ENCODE assay signal across 1 cellular context in the genomic region with DNA sequence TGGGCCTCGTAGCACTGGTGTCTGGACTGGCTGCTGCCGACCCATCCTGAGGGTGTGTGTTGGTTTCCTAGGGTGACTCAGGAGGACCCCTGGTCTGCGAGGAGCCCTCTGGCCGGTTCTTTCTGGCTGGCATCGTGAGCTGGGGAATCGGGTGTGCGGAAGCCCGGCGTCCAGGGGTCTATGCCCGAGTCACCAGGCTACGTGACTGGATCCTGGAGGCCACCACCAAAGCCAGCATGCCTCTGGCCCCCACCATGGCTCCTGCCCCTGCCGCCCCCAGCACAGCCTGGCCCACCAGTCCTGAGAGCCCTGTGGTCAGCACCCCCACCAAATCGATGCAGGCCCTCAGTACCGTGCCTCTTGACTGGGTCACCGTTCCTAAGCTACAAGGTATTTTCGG.
TF ChIP-seq lines count a peak whose summit lies in the region.

No MANE protein-coding gene starts in this region.

TF ChIP-seq in SK-N-SH, 30 proteins besides CTCF, POLR2A, EP300 and RAD21 (continued from another document):
- TF ChIP-seq, protein P1, sequence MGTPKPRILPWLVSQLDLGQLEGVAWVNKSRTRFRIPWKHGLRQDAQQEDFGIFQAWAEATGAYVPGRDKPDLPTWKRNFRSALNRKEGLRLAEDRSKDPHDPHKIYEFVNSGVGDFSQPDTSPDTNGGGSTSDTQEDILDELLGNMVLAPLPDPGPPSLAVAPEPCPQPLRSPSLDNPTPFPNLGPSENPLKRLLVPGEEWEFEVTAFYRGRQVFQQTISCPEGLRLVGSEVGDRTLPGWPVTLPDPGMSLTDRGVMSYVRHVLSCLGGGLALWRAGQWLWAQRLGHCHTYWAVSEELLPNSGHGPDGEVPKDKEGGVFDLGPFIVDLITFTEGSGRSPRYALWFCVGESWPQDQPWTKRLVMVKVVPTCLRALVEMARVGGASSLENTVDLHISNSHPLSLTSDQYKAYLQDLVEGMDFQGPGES (IDR thresholded peaks at IDR 0.05; ENCODE audit: low read depth, low read length): no peak
- no peak for TF ChIP-seq NFIC (IDR thresholded peaks at IDR 0.05; ENCODE audit: borderline replicate concordance)
- TF ChIP-seq, protein P2, sequence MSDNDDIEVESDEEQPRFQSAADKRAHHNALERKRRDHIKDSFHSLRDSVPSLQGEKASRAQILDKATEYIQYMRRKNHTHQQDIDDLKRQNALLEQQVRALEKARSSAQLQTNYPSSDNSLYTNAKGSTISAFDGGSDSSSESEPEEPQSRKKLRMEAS (IDR thresholded peaks at IDR 0.05; ENCODE audit: low read depth): no peak
- TF ChIP-seq CHD2 (IDR thresholded peaks at IDR 0.05; ENCODE audit: low read length, partially characterized antibody): no peak
- no peak for TF ChIP-seq EZH2phosphoT487 (IDR thresholded peaks at IDR 0.05; ENCODE audit: borderline replicate concordance, low read depth)
- TF ChIP-seq POLR2AphosphoS5 (IDR thresholded peaks at IDR 0.05; ENCODE audit: low read depth, low read length): no peak
- no peak for TF ChIP-seq YY1 (IDR thresholded peaks at IDR 0.05; ENCODE audit: low read depth)
- TF ChIP-seq, protein P3, sequence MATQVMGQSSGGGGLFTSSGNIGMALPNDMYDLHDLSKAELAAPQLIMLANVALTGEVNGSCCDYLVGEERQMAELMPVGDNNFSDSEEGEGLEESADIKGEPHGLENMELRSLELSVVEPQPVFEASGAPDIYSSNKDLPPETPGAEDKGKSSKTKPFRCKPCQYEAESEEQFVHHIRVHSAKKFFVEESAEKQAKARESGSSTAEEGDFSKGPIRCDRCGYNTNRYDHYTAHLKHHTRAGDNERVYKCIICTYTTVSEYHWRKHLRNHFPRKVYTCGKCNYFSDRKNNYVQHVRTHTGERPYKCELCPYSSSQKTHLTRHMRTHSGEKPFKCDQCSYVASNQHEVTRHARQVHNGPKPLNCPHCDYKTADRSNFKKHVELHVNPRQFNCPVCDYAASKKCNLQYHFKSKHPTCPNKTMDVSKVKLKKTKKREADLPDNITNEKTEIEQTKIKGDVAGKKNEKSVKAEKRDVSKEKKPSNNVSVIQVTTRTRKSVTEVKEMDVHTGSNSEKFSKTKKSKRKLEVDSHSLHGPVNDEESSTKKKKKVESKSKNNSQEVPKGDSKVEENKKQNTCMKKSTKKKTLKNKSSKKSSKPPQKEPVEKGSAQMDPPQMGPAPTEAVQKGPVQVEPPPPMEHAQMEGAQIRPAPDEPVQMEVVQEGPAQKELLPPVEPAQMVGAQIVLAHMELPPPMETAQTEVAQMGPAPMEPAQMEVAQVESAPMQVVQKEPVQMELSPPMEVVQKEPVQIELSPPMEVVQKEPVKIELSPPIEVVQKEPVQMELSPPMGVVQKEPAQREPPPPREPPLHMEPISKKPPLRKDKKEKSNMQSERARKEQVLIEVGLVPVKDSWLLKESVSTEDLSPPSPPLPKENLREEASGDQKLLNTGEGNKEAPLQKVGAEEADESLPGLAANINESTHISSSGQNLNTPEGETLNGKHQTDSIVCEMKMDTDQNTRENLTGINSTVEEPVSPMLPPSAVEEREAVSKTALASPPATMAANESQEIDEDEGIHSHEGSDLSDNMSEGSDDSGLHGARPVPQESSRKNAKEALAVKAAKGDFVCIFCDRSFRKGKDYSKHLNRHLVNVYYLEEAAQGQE (IDR thresholded peaks at IDR 0.05; ENCODE audit: low read depth, low read length): no peak
- no peak for TF ChIP-seq RCOR1 (IDR thresholded peaks at IDR 0.05; ENCODE audit: low read length)
- no peak for TF ChIP-seq TAF1 (IDR thresholded peaks at IDR 0.05; ENCODE audit: borderline replicate concordance, low read depth, low read length)
- TF ChIP-seq, protein P4, sequence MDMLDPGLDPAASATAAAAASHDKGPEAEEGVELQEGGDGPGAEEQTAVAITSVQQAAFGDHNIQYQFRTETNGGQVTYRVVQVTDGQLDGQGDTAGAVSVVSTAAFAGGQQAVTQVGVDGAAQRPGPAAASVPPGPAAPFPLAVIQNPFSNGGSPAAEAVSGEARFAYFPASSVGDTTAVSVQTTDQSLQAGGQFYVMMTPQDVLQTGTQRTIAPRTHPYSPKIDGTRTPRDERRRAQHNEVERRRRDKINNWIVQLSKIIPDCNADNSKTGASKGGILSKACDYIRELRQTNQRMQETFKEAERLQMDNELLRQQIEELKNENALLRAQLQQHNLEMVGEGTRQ (IDR thresholded peaks at IDR 0.05; ENCODE audit: borderline replicate concordance, low read depth, low read length): no peak
- TF ChIP-seq, protein P5, sequence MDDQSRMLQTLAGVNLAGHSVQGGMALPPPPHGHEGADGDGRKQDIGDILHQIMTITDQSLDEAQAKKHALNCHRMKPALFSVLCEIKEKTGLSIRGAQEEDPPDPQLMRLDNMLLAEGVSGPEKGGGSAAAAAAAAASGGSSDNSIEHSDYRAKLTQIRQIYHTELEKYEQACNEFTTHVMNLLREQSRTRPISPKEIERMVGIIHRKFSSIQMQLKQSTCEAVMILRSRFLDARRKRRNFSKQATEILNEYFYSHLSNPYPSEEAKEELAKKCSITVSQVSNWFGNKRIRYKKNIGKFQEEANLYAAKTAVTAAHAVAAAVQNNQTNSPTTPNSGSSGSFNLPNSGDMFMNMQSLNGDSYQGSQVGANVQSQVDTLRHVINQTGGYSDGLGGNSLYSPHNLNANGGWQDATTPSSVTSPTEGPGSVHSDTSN (IDR thresholded peaks at IDR 0.05): no peak
- no peak; the same call in 1 of the 2 replicates for TF ChIP-seq FOSL2 (IDR thresholded peaks at IDR 0.05; ENCODE audit: borderline replicate concordance, low read depth)
- no peak for TF ChIP-seq GABPA (IDR thresholded peaks at IDR 0.05; ENCODE audit: low read depth)
